In the genomic region with DNA sequence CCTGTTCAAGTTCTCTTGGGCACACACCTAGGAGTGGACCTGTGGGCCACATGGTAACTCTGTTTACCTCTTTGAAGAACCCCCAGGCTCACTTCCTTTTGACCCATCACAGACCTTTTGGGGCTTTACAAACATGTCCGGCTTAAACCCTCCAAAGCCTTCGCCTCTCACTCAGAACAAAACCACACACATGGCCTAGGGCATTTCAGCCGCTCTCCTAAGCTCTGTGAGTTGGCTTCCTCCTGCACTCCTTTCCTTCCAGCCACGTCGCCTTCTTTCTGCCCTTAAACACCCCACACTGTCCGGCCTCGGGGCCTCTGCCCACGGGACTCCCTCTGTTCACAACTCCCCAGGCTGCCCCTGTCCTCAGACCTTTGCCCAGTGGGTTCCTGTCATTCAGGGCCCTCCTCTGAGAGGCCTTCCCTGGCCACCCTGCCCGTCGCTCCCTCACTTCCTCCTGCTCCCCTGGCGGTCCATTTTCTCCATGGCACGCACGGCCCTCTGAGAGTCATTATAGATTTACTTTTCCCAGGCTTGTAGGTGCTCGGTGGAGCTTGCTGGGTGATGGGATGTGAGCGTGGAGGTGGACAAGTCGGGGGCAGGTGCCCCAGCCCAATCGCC, we compare ENCODE assay signal across 15 cellular contexts. TPM values are rescaled to one million over a fixed set of nuclear protein-coding genes. Genes with fewer than 3 reads are reported as not detected.
A peak's percentile ranks its signal among the peaks of the same experiment; 100 is the strongest.
DNase-seq lines count a peak whose midpoint lies in the region; ATAC-seq and TF ChIP-seq lines count a peak whose summit lies in the region.
"Had no signal": no experiment of that assay in that cellular context is flagged by ENCODE, and none has a peak within 500 bp of the region (broad histone marks: within the 10 kb centered on the region; RNA-seq: fewer than 3 reads in every experiment).

No MANE protein-coding gene starts in this region.

- H2BK120ac ChIP-seq in neuronal stem cell (ENCODE audit: low read depth, low read length) = no peak overlapping the region

- CTCF ChIA-PET in HCT116 (lab: Charles Lee) (interaction anchor here (1.0 to 2.1 kb wide), 4 partner anchors 9 to 62 kb away, joined by 3 to 9 read pairs (median 6); partner anchors contain the start of genes DDX41 and PDLIM7), activated B cell treated with CpG ODN at 0.5 μM for 24 hours (lab: Charles Lee) (interaction anchor here (1.0 to 1.9 kb wide), 8 partner anchors 10 to 204 kb away, joined by 3 to 11 read pairs (median 4); partner anchors contain the start of genes PDLIM7, PRELID1 and RAB24)

- no peak overlapping the region for H4K91ac ChIP-seq in neuronal stem cell (ENCODE audit: low read depth, low read length, poor library complexity)

- H3K36me3 ChIP-seq in GM06990 (ENCODE audit: control insufficient read depth, insufficient read depth, low read length) (peaks cover 29% of the 10 kb centered on the region), HCT116 (ENCODE audit: control insufficient read depth in 1 of 2, insufficient read depth in 2 of 2, low read length in 2 of 2) (peaks cover 11 to 20% of the 10 kb centered on the region in 2 experiments; a peak in 3 of 4 replicates), neuronal stem cell (replicated peaks in 1 of 2; ENCODE audit: control insufficient read depth in 2 of 2, insufficient read depth in 2 of 2, low read length in 2 of 2) (peaks cover 23 to 29% of the 10 kb centered on the region in 2 donors), body of pancreas (replicated peaks in 1 of 2; ENCODE audit: insufficient read depth in 1 of 2, low read depth in 2 of 2) (peaks cover 11 to 17% of the 10 kb centered on the region in 2 donors)
- H3K36me3 ChIP-seq: ovary had no signal

- H3K36me3 Mint-ChIP-seq in activated B cell treated with CpG ODN at 0.5 μM for 24 hours (ENCODE audit: low read depth) = peaks cover 57% of the 10 kb centered on the region

- H3K23ac ChIP-seq in neuronal stem cell (ENCODE audit: low read depth, low read length, poor library complexity) = peak overlapping the region; percentile 55

- peaks cover 14% of the 10 kb centered on the region for H3K79me1 ChIP-seq in neuronal stem cell (ENCODE audit: low read depth, low read length)

- no peak for TF ChIP-seq RAD21 in HCT116 (IDR thresholded peaks at IDR 0.05; ENCODE audit: low read depth)

- no peak overlapping the region for H2AK5ac ChIP-seq in neuronal stem cell (ENCODE audit: low read depth, low read length)

- H3K9me3 ChIP-seq in HCT116 (ENCODE audit: control insufficient read depth in 1 of 2, insufficient read depth in 1 of 2, low read depth in 1 of 2, low read length in 2 of 2) = no peaks in the 10 kb centered on the region
- H3K9me3 ChIP-seq in neuronal stem cell (replicated peaks in 1 of 2; ENCODE audit: control insufficient read depth in 2 of 2, insufficient read depth in 1 of 2, low read depth in 1 of 2, low read length in 2 of 2) = no peaks in the 10 kb centered on the region
- no peaks in the 10 kb centered on the region for H3K9me3 ChIP-seq in body of pancreas
- H3K9me3 ChIP-seq: MG63, ovary, SJSA1 had no signal

- peak overlapping the region; percentile 32; the same call in 1 of the 2 replicates for H3K27ac ChIP-seq in HCT116 (ENCODE audit: low read depth, low read length)
- no peak overlapping the region for H3K27ac ChIP-seq in neuronal stem cell (replicated peaks; ENCODE audit: low read length)
- no peak overlapping the region for H3K27ac ChIP-seq in body of pancreas
- H3K27ac ChIP-seq: ovary, SJSA1 had no signal

- no CpG with 5 or more reads among the region's 17 CpGs for WGBS in neuronal stem cell (ENCODE audit: extremely low coverage in 2 of 2, insufficient read length in 2 of 2, insufficient replicate concordance in 1 of 2), 2 donors
- 77 to 89% methylated on average over 14 to 17 of the region's 17 CpGs for WGBS in body of pancreas, 2 donors

- H2AFZ ChIP-seq in HCT116 (ENCODE audit: low read depth, low read length, poor library complexity, severe bottlenecking) (no peak overlapping the region), neuronal stem cell (ENCODE audit: low read length) (no peak overlapping the region)

- H3K4me1 Mint-ChIP-seq in activated B cell treated with CpG ODN at 0.5 μM for 24 hours = peaks cover 63% of the 10 kb centered on the region

- no peak overlapping the region for H3K14ac ChIP-seq in neuronal stem cell (ENCODE audit: low read length)

- H3K9me3 Mint-ChIP-seq in activated B cell treated with CpG ODN at 0.5 μM for 24 hours = no peaks in the 10 kb centered on the region

- no peak overlapping the region for H3K4ac ChIP-seq in neuronal stem cell (ENCODE audit: low read length)

- POLR2A ChIA-PET in HCT116 (lab: Charles Lee) = no interaction called here
- POLR2A ChIA-PET in activated B cell treated with CpG ODN at 0.5 μM for 24 hours (lab: Charles Lee) = interaction anchor here (1.1 to 5.9 kb wide), 6 partner anchors 9 to 92 kb away, joined by 3 to 96 read pairs (median 14); partner anchors contain the start of genes B4GALT7, DDX41 and PDLIM7

- no peak overlapping the region for H3K4me2 ChIP-seq in HCT116 (ENCODE audit: low read length)
- no peak overlapping the region for H3K4me2 ChIP-seq in neuronal stem cell (ENCODE audit: insufficient read depth, low read length, poor library complexity, severe bottlenecking)

- H4K8ac ChIP-seq in neuronal stem cell (ENCODE audit: low read depth, low read length) = no peak overlapping the region

- no peak for TF ChIP-seq CTCF in GM06990 (IDR thresholded peaks at IDR 0.05; ENCODE audit: insufficient read depth, low read length, poor library complexity, severe bottlenecking)
- TF ChIP-seq CTCF in HCT116 (IDR thresholded peaks at IDR 0.05 in 2 of 3, conservative IDR thresholded peaks at IDR 0.05 in 1 of 3; ENCODE audit: borderline replicate concordance in 1 of 3, insufficient read depth in 1 of 3, low read depth in 2 of 3, low read length in 2 of 3) = no peak; a peak in 1 of 6 replicates
- no peak for TF ChIP-seq CTCF in activated B cell treated with CpG ODN at 0.5 μM for 24 hours (IDR thresholded peaks at IDR 0.05)
- no peak for TF ChIP-seq CTCF in body of pancreas (IDR thresholded peaks at IDR 0.05)

- no peaks in the 10 kb centered on the region for H3K79me2 ChIP-seq in HCT116 (ENCODE audit: insufficient read depth, low read length)

- DNase-seq in GM06990 (ENCODE audit: extremely low read depth, insufficient read length) (no peak), HCT116 (ENCODE audit: low read depth, low spot score) (no peak), activated B cell treated with CpG ODN at 0.5 μM for 24 hours (peak; percentile 42), neuronal stem cell (ENCODE audit: low spot score) (no peak), body of pancreas (no peak), foreskin melanocyte (no peak)
- DNase-seq in activated effector memory CD4-positive, alpha-beta T cell treated with anti-CD3 and anti-CD28 coated beads, Interleukin-2, amount 50 U/mL, for 16 hours = no peak
- DNase-seq: activated CD4-positive, alpha-beta T cell treated with anti-CD3 and anti-CD28 coated beads for 48 hours; COR-L47; MG63; NCI-H524; ovary; stimulated activated naive CD4-positive, alpha-beta T cell treated with Interleukin-2 at 50 U/mL for 16 hours had no signal

- TF ChIP-seq POLR2A in HCT116 (IDR thresholded peaks at IDR 0.05; ENCODE audit: borderline replicate concordance, extremely low read depth, insufficient read depth, insufficient read length) = no peak
- no peak for TF ChIP-seq POLR2A in body of pancreas (IDR thresholded peaks at IDR 0.05)

- H3K18ac ChIP-seq in neuronal stem cell (ENCODE audit: low read length) = no peak overlapping the region

- no peak overlapping the region for H2BK5ac ChIP-seq in neuronal stem cell (ENCODE audit: low read length)

- BruUV-seq in HCT116 (replicated peaks; lab: Mats Ljungman, UMichigan) = no TSS peak

- H2BK15ac ChIP-seq in neuronal stem cell (ENCODE audit: low read length) = no peak overlapping the region

- H3K4me3 ChIP-seq in GM06990 (replicated peaks; ENCODE audit: low read depth, low read length) = peak overlapping the region; percentile 81
- no peak overlapping the region for H3K4me3 ChIP-seq in HCT116 (replicated peaks in 1 of 2; ENCODE audit: low read depth in 1 of 2, low read length in 2 of 2)
- no peak overlapping the region for H3K4me3 ChIP-seq in neuronal stem cell (ENCODE audit: low read length in 2 of 2)
- H3K4me3 ChIP-seq in body of pancreas = no peak overlapping the region
- H3K4me3 ChIP-seq: MG63, ovary, SJSA1 had no signal

- no peaks in the 10 kb centered on the region for H3K9me2 ChIP-seq in HCT116 (ENCODE audit: insufficient read depth)

- ATAC-seq in HCT116 (no peak), activated B cell treated with CpG ODN at 0.5 μM for 24 hours (ENCODE audit: low read depth) (no peak), GM19397 (IDR thresholded peaks at IDR 0.05; ENCODE audit: unreplicated experiment) (no peak), body of pancreas (no peak)

- RAD21 ChIA-PET in HCT116 (lab: Charles Lee; ENCODE audit: low non-redundant PET in 1 of 2, low total read pairs in 2 of 2, uncharacterized antibody in 2 of 2, unreplicated experiment in 2 of 2) = interaction anchor here in 1 of 2 experiments (1.0 kb wide), 1 partner anchor 137 kb away, joined by 3 read pairs; no protein-coding TSS in a partner anchor

- no peaks in the 10 kb centered on the region for H3K27me3 ChIP-seq in GM06990 (replicated peaks; ENCODE audit: control insufficient read depth, insufficient read depth, low read length)
- H3K27me3 ChIP-seq in HCT116 (ENCODE audit: insufficient read depth, low read length) = no peaks in the 10 kb centered on the region
- no peaks in the 10 kb centered on the region for H3K27me3 ChIP-seq in neuronal stem cell (ENCODE audit: control insufficient read depth in 3 of 3, insufficient read depth in 3 of 3, low read depth in 1 of 3, low read length in 3 of 3)
- H3K27me3 ChIP-seq in body of pancreas = no peaks in the 10 kb centered on the region
- H3K27me3 ChIP-seq: MG63, ovary, SJSA1 had no signal

- H4K20me1 ChIP-seq in HCT116 (ENCODE audit: insufficient read depth) = no peaks in the 10 kb centered on the region

- intact Hi-C loops in HCT116 (cut with micrococcal nuclease) = no loop called here
- intact Hi-C loops in activated B cell treated with CpG ODN at 0.5 μM for 24 hours (cut with micrococcal nuclease) = loop anchor here (1.0 to 10.0 kb wide), 2 partner anchors 10 to 393 kb away; partner anchors contain the start of gene PDLIM7
- intact Hi-C loops in body of pancreas (cut with DNase I) = no loop called here

- peak overlapping the region; percentile 96 for H3K27ac Mint-ChIP-seq in activated B cell treated with CpG ODN at 0.5 μM for 24 hours

- H3K4me3 Mint-ChIP-seq in activated B cell treated with CpG ODN at 0.5 μM for 24 hours = peak overlapping the region; percentile 93

- no peaks in the 10 kb centered on the region for H3K4me1 ChIP-seq in HCT116 (ENCODE audit: control insufficient read depth in 1 of 2, insufficient read depth in 2 of 2, low read length in 2 of 2)
- peaks cover 4 to 21% of the 10 kb centered on the region in 2 donors for H3K4me1 ChIP-seq in neuronal stem cell (ENCODE audit: control insufficient read depth in 2 of 2, insufficient read depth in 1 of 2, low read depth in 1 of 2, low read length in 2 of 2)
- H3K4me1 ChIP-seq in body of pancreas = peaks cover 14% of the 10 kb centered on the region
- H3K4me1 ChIP-seq: SJSA1 had no signal

- H3K9ac ChIP-seq in HCT116 (ENCODE audit: low read length) (no peak overlapping the region), neuronal stem cell (ENCODE audit: low read depth, low read length, poor library complexity) (peak overlapping the region; percentile 60)

- H2BK12ac ChIP-seq in neuronal stem cell (ENCODE audit: low read length) = no peak overlapping the region

- H3K27me3 Mint-ChIP-seq in activated B cell treated with CpG ODN at 0.5 μM for 24 hours = no peaks in the 10 kb centered on the region

RNA-seq across cellular contexts. Expression of gene DOK3, which starts 1.9 kb away (rescaled TPM):
- total RNA-seq in HCT116 (2021; ENCODE audit: unreplicated experiment) (8.0 TPM), activated B cell treated with CpG ODN at 0.5 μM for 24 hours (82.5 and 88.5 TPM in 2 replicates), body of pancreas (1 to 10 TPM; 3.3 to 5.4 TPM)
- polyA plus RNA-seq in HCT116 (2012) = 3.3 and 3.7 TPM in 2 replicates
- polyA plus RNA-seq in neuronal stem cell (2013, experiment 1 of 2) = 1.2 TPM
- polyA plus RNA-seq in neuronal stem cell (2013, experiment 2 of 2) = 1.2 TPM

RNA-seq across cellular contexts. Expression of gene DDX41, which starts 9.1 kb away (rescaled TPM):
- total RNA-seq in HCT116 (2021; ENCODE audit: unreplicated experiment) (141 TPM), activated B cell treated with CpG ODN at 0.5 μM for 24 hours (128 and 144 TPM in 2 replicates), body of pancreas (100 to 1,000 TPM in 1 of 2 donors, 10 to 100 TPM in 1; 86.1 to 115 TPM)
- polyA plus RNA-seq in HCT116 (2012) = 267 and 489 TPM in 2 replicates
- polyA plus RNA-seq in neuronal stem cell (2013, experiment 1 of 2) = 67.4 TPM
- 68.2 TPM for polyA plus RNA-seq in neuronal stem cell (2013, experiment 2 of 2)

RNA-seq across cellular contexts. Expression of gene PDLIM7, which starts 10.3 kb away (rescaled TPM):
- total RNA-seq in HCT116 (2021; ENCODE audit: unreplicated experiment) (153 TPM), activated B cell treated with CpG ODN at 0.5 μM for 24 hours (17.0 and 17.7 TPM in 2 replicates), body of pancreas (10 to 100 TPM in 1 of 2 donors, 1 to 10 TPM in 1; 7.3 to 15.8 TPM)
- polyA plus RNA-seq in HCT116 (2012) = 152 and 163 TPM in 2 replicates
- 206 TPM for polyA plus RNA-seq in neuronal stem cell (2013, experiment 1 of 2)
- 193 TPM for polyA plus RNA-seq in neuronal stem cell (2013, experiment 2 of 2)

RNA-seq across cellular contexts. Expression of gene DBN1, which starts 34.3 kb away (rescaled TPM):
- total RNA-seq in HCT116 (2021; ENCODE audit: unreplicated experiment) (144 TPM), activated B cell treated with CpG ODN at 0.5 μM for 24 hours (2.0 and 3.9 TPM in 2 replicates), body of pancreas (10 to 100 TPM; 28.0 to 29.0 TPM)
- polyA plus RNA-seq in HCT116 (2012) = 110 and 117 TPM in 2 replicates
- polyA plus RNA-seq in neuronal stem cell (2013, experiment 1 of 2) = 205 TPM
- polyA plus RNA-seq in neuronal stem cell (2013, experiment 2 of 2) = 197 TPM

RNA-seq across cellular contexts. Expression of gene FAM193B, which starts 46.7 kb away (rescaled TPM):
- total RNA-seq in HCT116 (2021; ENCODE audit: unreplicated experiment) (54.0 TPM), activated B cell treated with CpG ODN at 0.5 μM for 24 hours (108 and 121 TPM in 2 replicates), body of pancreas (100 to 1,000 TPM in 1 of 2 donors, 10 to 100 TPM in 1; 79.9 to 133 TPM)
- polyA plus RNA-seq in HCT116 (2012) = 51.8 and 53.5 TPM in 2 replicates
- polyA plus RNA-seq in neuronal stem cell (2013, experiment 1 of 2) = 58.6 TPM
- 63.2 TPM for polyA plus RNA-seq in neuronal stem cell (2013, experiment 2 of 2)
